Comparison of ENCODE assay signal across 12 cellular contexts in the genomic region with DNA sequence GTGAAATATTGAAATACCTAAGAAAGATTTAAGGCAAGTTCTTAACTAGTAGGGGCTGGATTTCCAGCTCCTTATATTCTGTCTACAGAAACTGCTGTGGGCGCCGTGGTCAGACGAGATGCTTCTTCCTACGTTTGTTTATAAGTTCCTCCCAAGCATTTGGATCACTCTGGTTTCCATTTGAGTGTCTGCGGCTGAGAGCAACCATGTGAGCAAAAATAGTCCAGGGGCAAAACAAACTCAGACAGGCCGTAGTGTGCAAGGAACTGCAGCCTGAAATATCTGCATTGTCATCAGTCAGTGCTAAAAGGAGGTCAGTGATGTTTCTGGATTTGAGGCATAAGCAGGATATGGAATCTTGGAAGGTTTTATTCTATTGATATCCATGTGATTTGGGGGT.
A peak's percentile ranks its signal among the peaks of the same experiment; 100 is the strongest.
DNase-seq lines count a peak whose midpoint lies in the region; ATAC-seq and TF ChIP-seq lines count a peak whose summit lies in the region.
"Had no signal": no experiment of that assay in that cellular context is flagged by ENCODE, and none has a peak within 500 bp of the region (broad histone marks: within the 10 kb centered on the region; RNA-seq: fewer than 3 reads in every experiment).

No MANE protein-coding gene starts in this region.

- H3K4me3 Mint-ChIP-seq in brain = no peak overlapping the region
- H3K4me3 Mint-ChIP-seq: activated T-helper 1 cell treated with anti-CD3 and anti-CD28 coated beads, Interleukin-12 subunit alpha, Interleukin-12 subunit beta, Interleukin-2, Interleukin-4 antibody, amounts not matched to agents 30 ng/mL and 10 ng/mL and 1 ng/mL, durations not matched to agents 14 hours and 24 hours and 36 hours; natural killer cell treated with Interleukin-12 subunit alpha and Interleukin-12 subunit beta and Interleukin-15 and Interleukin-18, amount 100 ng/mL, for 72 hours; T-helper 1 cell treated with Interleukin-12 subunit alpha and Interleukin-12 subunit beta and Interleukin-4 antibody, amounts not matched to agents 30 μg/mL and 1 μg/mL, for 36 hours had no signal

- peaks cover 28% of the 10 kb centered on the region for H3K4me1 Mint-ChIP-seq in brain

- H3K9me3 Mint-ChIP-seq in brain = no peaks in the 10 kb centered on the region
- H3K9me3 Mint-ChIP-seq: activated T-helper 1 cell treated with anti-CD3 and anti-CD28 coated beads, Interleukin-12 subunit alpha, Interleukin-12 subunit beta, Interleukin-2, Interleukin-4 antibody, amounts not matched to agents 30 ng/mL and 10 ng/mL and 1 ng/mL, durations not matched to agents 14 hours and 24 hours and 36 hours; natural killer cell treated with Interleukin-12 subunit alpha and Interleukin-12 subunit beta and Interleukin-15 and Interleukin-18, amount 100 ng/mL, for 72 hours; T-helper 1 cell treated with Interleukin-12 subunit alpha and Interleukin-12 subunit beta and Interleukin-4 antibody, amounts not matched to agents 30 μg/mL and 1 μg/mL, for 36 hours had no signal

- in situ Hi-C loops in G401 (cut with HindIII; ENCODE audit: low sequenced_read_pairs) = no loop called here

- ATAC-seq in left ventricle myocardium superior (peak; percentile 82), HG02970 (IDR thresholded peaks at IDR 0.05; ENCODE audit: low FRiP score, unreplicated experiment) (no peak), HG03439 (IDR thresholded peaks at IDR 0.05; ENCODE audit: unreplicated experiment) (no peak)
- ATAC-seq: natural killer cell treated with Interleukin-12 subunit alpha and Interleukin-12 subunit beta and Interleukin-15 and Interleukin-18, amount 100 ng/mL, for 72 hours had no signal

- intact Hi-C loops in left ventricle myocardium superior (cut with micrococcal nuclease) = no loop called here

- TF ChIP-seq CTCF in brain (conservative IDR thresholded peaks at IDR 0.05) = no peak

- peaks cover 3% of the 10 kb centered on the region for H3K27me3 Mint-ChIP-seq in brain
- H3K27me3 Mint-ChIP-seq: natural killer cell treated with Interleukin-12 subunit alpha and Interleukin-12 subunit beta and Interleukin-15 and Interleukin-18, amount 100 ng/mL, for 72 hours had no signal

- H3K36me3 Mint-ChIP-seq in brain = no peaks in the 10 kb centered on the region
- H3K36me3 Mint-ChIP-seq: natural killer cell treated with Interleukin-12 subunit alpha and Interleukin-12 subunit beta and Interleukin-15 and Interleukin-18, amount 100 ng/mL, for 72 hours had no signal

- DNase-seq in G401 (ENCODE audit: low spot score) (peak; percentile 12), left ventricle myocardium superior (no peak), renal cortical epithelial cell (ENCODE audit: low read depth) (peak; percentile 64), RKO (ENCODE audit: low spot score) (no peak), DMS153 treated with DMSO at 0.1 percent for 48 hours (lab: John Stamatoyannopoulos, UW; ENCODE audit: unreplicated experiment) (no peak)
- DNase-seq: NCI-H524 had no signal

- H3K27ac Mint-ChIP-seq in brain = peak overlapping the region in 3 of 5 experiments; percentile 4 to 50 (median 14)
- H3K27ac Mint-ChIP-seq: activated T-helper 1 cell treated with anti-CD3 and anti-CD28 coated beads, Interleukin-12 subunit alpha, Interleukin-12 subunit beta, Interleukin-2, Interleukin-4 antibody, amounts not matched to agents 30 ng/mL and 10 ng/mL and 1 ng/mL, durations not matched to agents 14 hours and 24 hours and 36 hours; natural killer cell treated with Interleukin-12 subunit alpha and Interleukin-12 subunit beta and Interleukin-15 and Interleukin-18, amount 100 ng/mL, for 72 hours; T-helper 1 cell treated with Interleukin-12 subunit alpha and Interleukin-12 subunit beta and Interleukin-4 antibody, amounts not matched to agents 30 μg/mL and 1 μg/mL, for 36 hours had no signal

Comparison
In these comparisons a context has a peak if more than half of its experiments do, and no peak if none do; other contexts are left out.
1. DNase-seq: peak in G401 (single experiment) and renal cortical epithelial cell (single experiment); none in left ventricle myocardium superior (single experiment), RKO (single experiment) and DMS153 treated with DMSO at 0.1 percent for 48 hours (single experiment).